In genomic region chr19:1104452-1105216, GRCh38 we compare ENCODE assay signal across 1 cellular context.
TF ChIP-seq lines count a peak whose summit lies in the region.

No MANE protein-coding gene starts in this region.

TF ChIP-seq in K562, 482 proteins besides CTCF, POLR2A, EP300 and RAD21 (continued from another document and continues in another):
- no peak for TF ChIP-seq ZBTB5 (IDR thresholded peaks at IDR 0.05)
- TF ChIP-seq ZNF140 (CRISPR knock-in tag; IDR thresholded peaks at IDR 0.05): no peak
- TF ChIP-seq RBM25 (IDR thresholded peaks at IDR 0.05; ENCODE audit: low read depth, low read length, severe bottlenecking): no peak
- no peak; the same call in 1 of the 2 replicates for TF ChIP-seq GABPB1 (CRISPR knock-in tag; IDR thresholded peaks at IDR 0.05)
- TF ChIP-seq SNAPC5 (CRISPR knock-in tag; IDR thresholded peaks at IDR 0.05): no peak
- TF ChIP-seq MAFF (IDR thresholded peaks at IDR 0.05; ENCODE audit: low read length): no peak
- TF ChIP-seq E2F3 (CRISPR knock-in tag; IDR thresholded peaks at IDR 0.05): no peak
- no peak for TF ChIP-seq ESRRB (CRISPR knock-in tag; IDR thresholded peaks at IDR 0.05; ENCODE audit: borderline replicate concordance)
- no peak for TF ChIP-seq ZBTB40 (IDR thresholded peaks at IDR 0.05)
- no peak for TF ChIP-seq ZBTB40 (CRISPR knock-in tag; IDR thresholded peaks at IDR 0.05)
- TF ChIP-seq FOXA3 (CRISPR knock-in tag; conservative IDR thresholded peaks at IDR 0.05 in 1 of 2, IDR thresholded peaks at IDR 0.05 in 1 of 2): no peak
- TF ChIP-seq TCF7 (IDR thresholded peaks at IDR 0.05; ENCODE audit: borderline replicate concordance): no peak
- no peak for TF ChIP-seq ZKSCAN8 (CRISPR knock-in tag; IDR thresholded peaks at IDR 0.05)
- 0 out of 2 replicates have a peak, but pooled peaks have one; percentile 3 for TF ChIP-seq ZSCAN29 (IDR thresholded peaks at IDR 0.05)
- TF ChIP-seq TRIM25 (IDR thresholded peaks at IDR 0.05; ENCODE audit: borderline replicate concordance): no peak
- no peak for TF ChIP-seq ETS1 (conservative IDR thresholded peaks at IDR 0.05; ENCODE audit: control insufficient read depth, low read depth, low read length)
- TF ChIP-seq HMG20A (CRISPR knock-in tag; conservative IDR thresholded peaks at IDR 0.05): no peak
- no peak for TF ChIP-seq YBX1 (IDR thresholded peaks at IDR 0.05)
- no peak for TF ChIP-seq GTF2F1 (IDR thresholded peaks at IDR 0.05; ENCODE audit: low read depth, low read length)
- no peak for TF ChIP-seq ZBTB43 (CRISPR knock-in tag; IDR thresholded peaks at IDR 0.05)
- TF ChIP-seq ZNF77 (CRISPR knock-in tag; IDR thresholded peaks at IDR 0.05): no peak
- TF ChIP-seq MNT (conservative IDR thresholded peaks at IDR 0.05): 0 out of 4 replicates have a peak, but pooled peaks of 1 of the 2 experiments have one; percentile 44
- no peak for TF ChIP-seq HDAC6 (IDR thresholded peaks at IDR 0.05; ENCODE audit: low read depth, low read length)
- no peak for TF ChIP-seq ZNF175 (CRISPR knock-in tag; IDR thresholded peaks at IDR 0.05; ENCODE audit: low read depth)
- TF ChIP-seq ZNF586 (CRISPR knock-in tag; conservative IDR thresholded peaks at IDR 0.05): no peak
- no peak for TF ChIP-seq ZNF778 (CRISPR knock-in tag; IDR thresholded peaks at IDR 0.05)
- no peak for TF ChIP-seq ZEB2 (IDR thresholded peaks at IDR 0.05)
- no peak for TF ChIP-seq NFE2 (IDR thresholded peaks at IDR 0.05; ENCODE audit: low read depth)
- TF ChIP-seq FOS (IDR thresholded peaks at IDR 0.05; ENCODE audit: extremely low read depth, insufficient read length): no peak
- TF ChIP-seq PML (IDR thresholded peaks at IDR 0.05; ENCODE audit: low read length): no peak
- no peak for TF ChIP-seq ZNF174 (CRISPR knock-in tag; IDR thresholded peaks at IDR 0.05)
- no peak for TF ChIP-seq ZNF696 (CRISPR knock-in tag; conservative IDR thresholded peaks at IDR 0.05)
- TF ChIP-seq MLX (CRISPR knock-in tag; conservative IDR thresholded peaks at IDR 0.05): no peak
- no peak for TF ChIP-seq CREB5 (CRISPR knock-in tag; IDR thresholded peaks at IDR 0.05)
- TF ChIP-seq CHD4 (IDR thresholded peaks at IDR 0.05; ENCODE audit: insufficient read depth, insufficient replicate concordance, low read depth, low read length, poor library complexity, severe bottlenecking): no peak
- no peak for TF ChIP-seq ID3 (CRISPR knock-in tag; IDR thresholded peaks at IDR 0.05)
- no peak for TF ChIP-seq ID3 (tag; IDR thresholded peaks at IDR 0.05)
- no peak for TF ChIP-seq PCBP2 (IDR thresholded peaks at IDR 0.05; ENCODE audit: low read depth, low read length, poor library complexity, severe bottlenecking)
- TF ChIP-seq NFYB (IDR thresholded peaks at IDR 0.05; ENCODE audit: extremely low read depth, insufficient read length): no peak
- TF ChIP-seq PTRF (tag; IDR thresholded peaks at IDR 0.05): no peak
- TF ChIP-seq POLR2AphosphoS2 (IDR thresholded peaks at IDR 0.05; ENCODE audit: low read length): no peak
- no peak for TF ChIP-seq CEBPG (CRISPR knock-in tag; IDR thresholded peaks at IDR 0.05)
- no peak for TF ChIP-seq CEBPG (tag; conservative IDR thresholded peaks at IDR 0.05 in 1 of 2, IDR thresholded peaks at IDR 0.05 in 1 of 2)
- no peak for TF ChIP-seq ZBTB2 (IDR thresholded peaks at IDR 0.05)
